9 cellular contexts compared by ENCODE assay signal in genomic region chr12:38771871-38772270, GRCh38.
DNase-seq lines count a peak whose midpoint lies in the region; ATAC-seq and TF ChIP-seq lines count a peak whose summit lies in the region.
"Had no signal": no experiment of that assay in that cellular context is flagged by ENCODE, and none has a peak within 500 bp of the region (broad histone marks: within the 10 kb centered on the region; RNA-seq: fewer than 3 reads in every experiment).

No MANE protein-coding gene starts in this region.

- no peaks in the 10 kb centered on the region for H3K36me3 Mint-ChIP-seq in activated T-cell treated with anti-CD3 and anti-CD28 coated beads, Interleukin-2, amount 50 U/mL, for 4 hours (ENCODE audit: insufficient read depth)

- no peaks in the 10 kb centered on the region for H3K9me3 Mint-ChIP-seq in activated T-cell treated with anti-CD3 and anti-CD28 coated beads, Interleukin-2, amount 50 U/mL, for 4 hours

- no peak overlapping the region for H3K4me3 ChIP-seq in brain microvascular endothelial cell (ENCODE audit: low read depth, low read length)

- peak; percentile 85 for ATAC-seq in HG02981 (IDR thresholded peaks at IDR 0.05; ENCODE audit: unreplicated experiment)
- peak; percentile 84 to 88 for ATAC-seq in activated T-cell treated with anti-CD3 and anti-CD28 coated beads, Interleukin-2, amount 50 U/mL, for 4 hours

- DNase-seq in DMS53 (lab: John Stamatoyannopoulos, UW) = peak; percentile 17
- no peak for DNase-seq in DMS53 treated with DMSO at 0.1 percent for 48 hours (lab: John Stamatoyannopoulos, UW; ENCODE audit: unreplicated experiment)
- no peak for DNase-seq in activated T-cell treated with anti-CD3 and anti-CD28 coated beads, Interleukin-2, amount 50 U/mL, for 4 hours
- DNase-seq in stimulated activated CD4-positive, alpha-beta T cell treated with anti-CD3 and anti-CD28 coated beads, TNF-alpha, amount 100 ng/mL, for 24 hours (ENCODE audit: low read depth in 3 of 3) = peak in 2 of 3 experiments; percentile 2 to 7
- no peak for DNase-seq in brain microvascular endothelial cell
- no peak for DNase-seq in nucleus accumbens (lab: John Stamatoyannopoulos, UW)
- no peak for DNase-seq in NCI-H2171 treated with DMSO at 0.1 percent for 48 hours (lab: John Stamatoyannopoulos, UW)

- no peaks in the 10 kb centered on the region for H3K36me3 ChIP-seq in brain microvascular endothelial cell (replicated peaks)

- no peak for TF ChIP-seq CTCF in brain microvascular endothelial cell (IDR thresholded peaks at IDR 0.05; ENCODE audit: low read depth, low read length, missing control alignments)

- H3K27me3 ChIP-seq in brain microvascular endothelial cell (replicated peaks) = no peaks in the 10 kb centered on the region

- H3K4me1 Mint-ChIP-seq in activated T-cell treated with anti-CD3 and anti-CD28 coated beads, Interleukin-2, amount 50 U/mL, for 4 hours (ENCODE audit: low read depth) = peaks cover 11% of the 10 kb centered on the region

- H3K27me3 Mint-ChIP-seq in activated T-cell treated with anti-CD3 and anti-CD28 coated beads, Interleukin-2, amount 50 U/mL, for 4 hours (ENCODE audit: low read depth) = no peaks in the 10 kb centered on the region

- in situ Hi-C loops in brain microvascular endothelial cell (cut with HindIII; ENCODE audit: low pct_ligation_motif_present, low sequenced_read_pairs) = no loop called here

- H3K27ac ChIP-seq in brain microvascular endothelial cell = no peak overlapping the region
- H3K27ac ChIP-seq: 22Rv1 had no signal

- H3K4me3 Mint-ChIP-seq in activated T-cell treated with anti-CD3 and anti-CD28 coated beads, Interleukin-2, amount 50 U/mL, for 4 hours = peak overlapping the region; percentile 24

Comparison
In these comparisons a context has a peak if more than half of its experiments do, and no peak if none do; other contexts are left out.
1. DNase-seq: peak in DMS53 (single experiment) and stimulated activated CD4-positive, alpha-beta T cell treated with anti-CD3 and anti-CD28 coated beads, TNF-alpha, amount 100 ng/mL, for 24 hours (2 of 3); none in DMS53 treated with DMSO at 0.1 percent for 48 hours (single experiment), activated T-cell treated with anti-CD3 and anti-CD28 coated beads, Interleukin-2, amount 50 U/mL, for 4 hours (single experiment), brain microvascular endothelial cell (single experiment), nucleus accumbens (0 of 56) and NCI-H2171 treated with DMSO at 0.1 percent for 48 hours (single experiment).